1 cellular context compared by ENCODE assay signal in the genomic region with DNA sequence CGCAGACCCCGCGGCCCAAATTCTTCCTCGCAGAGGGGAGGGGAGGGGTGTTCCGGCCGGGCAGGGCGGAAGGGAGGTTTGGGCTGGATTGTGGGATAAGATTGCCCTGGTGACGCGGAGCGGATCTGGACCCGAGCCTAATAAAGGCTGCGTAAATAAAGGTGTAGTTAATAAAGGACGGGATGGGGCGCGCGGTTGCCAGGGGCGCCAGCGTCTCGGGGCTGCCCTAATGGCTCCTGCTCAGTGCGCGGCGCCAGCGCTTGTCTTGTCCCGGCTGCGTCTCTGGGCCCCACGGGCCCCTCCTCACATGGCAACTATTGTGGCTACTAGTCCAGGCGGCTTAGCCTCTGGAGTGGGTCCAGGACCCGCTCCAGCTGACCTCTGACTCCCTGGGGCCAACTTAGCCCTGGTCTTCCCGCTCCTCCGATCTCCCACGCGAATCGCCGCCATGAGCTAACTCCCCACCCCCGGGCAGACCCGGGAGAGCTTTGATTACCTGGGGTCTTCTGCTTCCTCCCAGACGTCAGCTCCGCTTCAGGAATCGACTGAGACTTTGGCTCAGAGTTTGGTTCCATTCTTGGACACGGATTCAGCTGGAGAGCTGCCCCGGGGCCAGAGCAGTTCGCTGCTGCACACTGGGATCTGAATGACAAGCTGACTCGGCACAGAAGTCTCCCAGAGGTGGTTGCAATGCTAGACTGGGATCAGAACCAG.
TF ChIP-seq lines count a peak whose summit lies in the region.

No MANE protein-coding gene starts in this region.

TF ChIP-seq in HepG2, 621 proteins besides CTCF, POLR2A, EP300 and RAD21:
- no peak for TF ChIP-seq AHR (CRISPR knock-in tag; IDR thresholded peaks at IDR 0.05)
- TF ChIP-seq, protein P1, sequence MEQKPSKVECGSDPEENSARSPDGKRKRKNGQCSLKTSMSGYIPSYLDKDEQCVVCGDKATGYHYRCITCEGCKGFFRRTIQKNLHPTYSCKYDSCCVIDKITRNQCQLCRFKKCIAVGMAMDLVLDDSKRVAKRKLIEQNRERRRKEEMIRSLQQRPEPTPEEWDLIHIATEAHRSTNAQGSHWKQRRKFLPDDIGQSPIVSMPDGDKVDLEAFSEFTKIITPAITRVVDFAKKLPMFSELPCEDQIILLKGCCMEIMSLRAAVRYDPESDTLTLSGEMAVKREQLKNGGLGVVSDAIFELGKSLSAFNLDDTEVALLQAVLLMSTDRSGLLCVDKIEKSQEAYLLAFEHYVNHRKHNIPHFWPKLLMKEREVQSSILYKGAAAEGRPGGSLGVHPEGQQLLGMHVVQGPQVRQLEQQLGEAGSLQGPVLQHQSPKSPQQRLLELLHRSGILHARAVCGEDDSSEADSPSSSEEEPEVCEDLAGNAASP (CRISPR knock-in tag; IDR thresholded peaks at IDR 0.05; ENCODE audit: borderline replicate concordance), result no peak
- no peak for TF ChIP-seq MTA1 (CRISPR knock-in tag; IDR thresholded peaks at IDR 0.05; ENCODE audit: borderline replicate concordance)
- TF ChIP-seq MZF1 (CRISPR knock-in tag; IDR thresholded peaks at IDR 0.05; ENCODE audit: borderline replicate concordance), result no peak
- no peak for TF ChIP-seq ZBTB8A (CRISPR knock-in tag; IDR thresholded peaks at IDR 0.05; ENCODE audit: borderline replicate concordance, low read depth)
- no peak for TF ChIP-seq FOXA3 (CRISPR knock-in tag; IDR thresholded peaks at IDR 0.05)
- TF ChIP-seq CBX5 (CRISPR knock-in tag; IDR thresholded peaks at IDR 0.05; ENCODE audit: borderline replicate concordance), result no peak
- TF ChIP-seq NFKB2 (CRISPR knock-in tag; IDR thresholded peaks at IDR 0.05; ENCODE audit: borderline replicate concordance), result no peak
- no peak for TF ChIP-seq JUND (CRISPR knock-in tag; IDR thresholded peaks at IDR 0.05)
- TF ChIP-seq, protein P2, sequence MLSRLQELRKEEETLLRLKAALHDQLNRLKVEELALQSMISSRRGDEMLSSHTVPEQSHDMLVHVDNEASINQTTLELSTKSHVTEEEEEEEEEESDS (CRISPR knock-in tag; IDR thresholded peaks at IDR 0.05; ENCODE audit: borderline replicate concordance), result no peak
- TF ChIP-seq REL (CRISPR knock-in tag; conservative IDR thresholded peaks at IDR 0.05), result no peak
- TF ChIP-seq ZBTB7B (CRISPR knock-in tag; IDR thresholded peaks at IDR 0.05), result no peak
